ENCODE assay signal across 9 cellular contexts in the genomic region with DNA sequence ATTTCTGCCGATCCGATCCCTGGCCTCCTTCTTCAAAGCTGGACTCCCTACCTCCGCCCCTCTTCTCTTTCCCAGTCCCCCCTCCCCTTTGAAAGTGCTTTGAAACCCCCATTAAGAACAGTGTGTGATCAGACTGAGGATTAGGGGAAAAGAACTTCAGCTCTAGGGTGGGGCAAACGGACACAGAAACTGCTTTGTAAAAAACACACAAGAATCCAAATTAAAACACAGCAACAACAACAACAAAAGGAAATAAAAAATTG. TPM values are rescaled to one million over a fixed set of nuclear protein-coding genes. Genes with fewer than 3 reads are reported as not detected.
DNase-seq lines count a peak whose midpoint lies in the region; ATAC-seq and TF ChIP-seq lines count a peak whose summit lies in the region.
"Had no signal": no experiment of that assay in that cellular context is flagged by ENCODE, and none has a peak within 500 bp of the region (broad histone marks: within the 10 kb centered on the region; RNA-seq: fewer than 3 reads in every experiment).

No MANE protein-coding gene starts in this region.

- TF ChIP-seq CTCF in RWPE2 (IDR thresholded peaks at IDR 0.05; ENCODE audit: poor library complexity, severe bottlenecking) (no peak), fibroblast of villous mesenchyme (IDR thresholded peaks at IDR 0.05; ENCODE audit: insufficient read depth, low read depth, low read length) (no peak), psoas muscle (IDR thresholded peaks at IDR 0.05) (no peak)

- 0 to 1% (median 0%) methylated on average over 4 of the region's 4 CpGs for WGBS in psoas muscle, 3 donors

- H3K27me3 ChIP-seq in RWPE2 (ENCODE audit: insufficient read depth, poor library complexity, severe bottlenecking) (no peaks in the 10 kb centered on the region), psoas muscle (ENCODE audit: insufficient read depth in 3 of 3, low read length in 2 of 3) (no peaks in the 10 kb centered on the region)

- intact Hi-C loops in psoas muscle (cut with DNase I): loop anchor here (2.0 to 5.0 kb wide), 3 partner anchors 207 to 932 kb away; partner anchors contain the start of gene RBM26 (in 1 of the 2)

- H3K9me3 ChIP-seq in RWPE2 (ENCODE audit: severe bottlenecking) (no peaks in the 10 kb centered on the region), psoas muscle (no peaks in the 10 kb centered on the region)

- H3K4me1 ChIP-seq in RWPE2 (ENCODE audit: insufficient read depth, poor library complexity, severe bottlenecking) (peaks cover 28% of the 10 kb centered on the region), psoas muscle (peaks cover 44% of the 10 kb centered on the region)

- ATAC-seq in RWPE2 (ENCODE audit: low read depth): no peak
- no peak for ATAC-seq in psoas muscle
- no peak for ATAC-seq in HG03139 (IDR thresholded peaks at IDR 0.05; ENCODE audit: unreplicated experiment)

- DNase-seq in GM03348 (ENCODE audit: low spot score) (peak; percentile 33), RWPE2 (ENCODE audit: low spot score) (no peak), fibroblast of villous mesenchyme (ENCODE audit: low read depth) (no peak), psoas muscle (no peak), ecto neural progenitor cell (ENCODE audit: low spot score) (no peak), H4 (ENCODE audit: low spot score) (no peak), NCI-H187 treated with DMSO at 0.1 percent for 48 hours (lab: John Stamatoyannopoulos, UW) (no peak)
- DNase-seq: NCI-H2029 treated with DMSO at 0.1 percent for 48 hours had no signal

- H3K27ac ChIP-seq in RWPE2 (ENCODE audit: poor library complexity, severe bottlenecking) (peak overlapping the region; percentile 80), psoas muscle (peak overlapping the region; percentile 99)

- H3K36me3 ChIP-seq in RWPE2 (ENCODE audit: low read depth): peaks cover 24% of the 10 kb centered on the region
- H3K36me3 ChIP-seq in psoas muscle (ENCODE audit: insufficient read depth in 1 of 2, low read depth in 1 of 2): peaks cover 4 to 33% of the 10 kb centered on the region in 2 donors

- peak overlapping the region; percentile 81 for H3K4me3 ChIP-seq in RWPE2 (ENCODE audit: severe bottlenecking)
- H3K4me3 ChIP-seq in fibroblast of villous mesenchyme (ENCODE audit: low read depth, low read length): peak overlapping the region; percentile 88
- peak overlapping the region; percentile 98 for H3K4me3 ChIP-seq in psoas muscle

RNA-seq across cellular contexts. Expression of gene SPRY2, which starts 1.4 kb away (rescaled TPM):
- total RNA-seq in fibroblast of villous mesenchyme (15.8 and 16.0 TPM in 2 replicates), psoas muscle (10 to 100 TPM; 25.2 to 46.8 (median 29.3) TPM)
- polyA plus RNA-seq in psoas muscle: 100 to 1,000 TPM in 1 of 3 donors, 10 to 100 TPM in 2; 15.2 to 171 (median 21.0) TPM
- total RNA-seq in H4 (2014; rRNA removed; shearing (Covaris generic)): 4.6 and 5.6 TPM in 2 replicates
